1 cellular context compared by ENCODE assay signal in the genomic region with DNA sequence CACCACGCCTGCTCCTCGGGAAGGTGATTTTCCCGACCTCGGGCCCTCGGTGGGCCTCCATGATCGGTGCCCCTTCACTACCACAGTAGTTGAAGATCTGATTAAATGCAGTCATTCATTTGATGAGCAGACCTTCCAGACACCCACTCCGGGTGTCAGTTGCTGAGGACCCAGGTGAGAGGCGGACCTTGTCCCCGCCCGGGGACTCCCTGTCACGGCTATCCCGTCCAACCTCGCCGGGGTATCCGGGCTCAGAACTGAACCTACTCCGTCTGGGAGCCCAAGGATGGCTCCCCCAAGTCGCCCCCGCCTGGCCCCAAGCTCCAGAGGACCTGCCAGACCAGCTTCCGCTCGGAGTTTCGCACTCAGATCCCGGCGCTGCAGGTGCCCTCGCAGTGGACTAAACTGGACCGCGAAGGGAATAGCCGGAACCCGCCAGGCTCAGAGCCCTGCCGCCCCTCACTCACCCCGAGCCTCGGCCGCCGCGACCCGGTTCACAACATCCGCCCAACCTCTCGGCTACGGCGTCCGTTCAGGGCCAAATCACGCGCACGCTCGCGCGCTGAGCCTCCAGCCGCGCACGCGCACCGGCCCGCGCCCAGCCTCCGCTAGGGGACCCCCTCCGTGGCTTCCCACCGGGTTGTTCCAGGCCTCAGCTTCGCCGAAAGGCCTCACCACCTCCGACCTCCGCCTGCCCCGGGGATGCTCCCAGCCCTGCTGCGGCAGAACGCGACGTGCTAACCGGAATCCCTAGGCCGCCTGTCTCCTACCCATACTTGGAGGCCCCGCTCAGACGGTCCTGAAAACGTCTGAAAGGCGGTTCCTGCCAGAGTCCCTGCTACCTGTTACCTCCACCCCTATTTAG.
TF ChIP-seq lines count a peak whose summit lies in the region.

No MANE protein-coding gene starts in this region.

TF ChIP-seq in GM23338, 12 proteins besides CTCF, POLR2A, EP300 and RAD21:
- TF ChIP-seq EZH2 (IDR thresholded peaks at IDR 0.05; ENCODE audit: low read depth, unreplicated experiment) (no peak), ZNF331 (CRISPR knock-in tag; IDR thresholded peaks at IDR 0.05; ENCODE audit: low read depth) (no peak), ZNF462 (CRISPR knock-in tag; IDR thresholded peaks at IDR 0.05) (no peak), EZH2phosphoT487 (IDR thresholded peaks at IDR 0.05; ENCODE audit: unreplicated experiment) (no peak), ZNF114 (CRISPR knock-in tag; IDR thresholded peaks at IDR 0.05) (no peak), ETS1 (IDR thresholded peaks at IDR 0.05) (peak; percentile 72; the same call in 1 of the 2 replicates), REST (IDR thresholded peaks at IDR 0.05; ENCODE audit: unreplicated experiment) (no peak), NANOG (IDR thresholded peaks at IDR 0.05; ENCODE audit: borderline replicate concordance) (no peak), JUNB (IDR thresholded peaks at IDR 0.05; ENCODE audit: unreplicated experiment) (no peak), STAT1 (IDR thresholded peaks at IDR 0.05; ENCODE audit: unreplicated experiment) (no peak), CREB1 (CRISPR knock-in tag; IDR thresholded peaks at IDR 0.05; ENCODE audit: low read depth) (peak; percentile 41; the same call in 1 of the 2 replicates), POLR2AphosphoS5 (IDR thresholded peaks at IDR 0.05; ENCODE audit: low read depth) (peak; percentile 96)
